ENCODE assay signal across 32 cellular contexts in the genomic region with DNA sequence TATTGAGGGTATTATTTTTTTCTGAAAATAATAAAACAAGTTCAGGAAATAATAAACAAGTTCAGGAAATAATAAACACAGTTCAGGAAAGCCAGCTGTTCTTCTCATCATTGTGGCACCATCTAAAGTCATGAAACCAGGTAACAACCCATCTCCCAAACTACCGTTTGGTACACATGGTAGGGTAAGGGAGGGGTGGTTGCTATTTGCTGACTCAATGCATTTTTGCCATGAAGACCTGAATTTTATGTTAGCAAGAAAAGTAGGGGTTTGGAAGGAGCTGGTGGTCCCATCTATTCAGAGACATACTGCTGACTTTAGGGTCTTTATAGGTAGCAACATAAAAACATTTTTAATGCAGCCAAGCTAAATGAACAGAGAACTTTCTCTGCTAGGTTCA. TPM values are rescaled to one million over a fixed set of nuclear protein-coding genes. Genes with fewer than 3 reads are reported as not detected.
"Had no signal": no experiment of that assay in that cellular context is flagged by ENCODE, and none has a peak within 500 bp of the region (broad histone marks: within the 10 kb centered on the region; RNA-seq: fewer than 3 reads in every experiment).

No MANE protein-coding gene starts in this region.

- H3K9ac ChIP-seq: neural progenitor cell, parathyroid adenoma had no signal

- H3K4me3 ChIP-seq: neural progenitor cell, ovary, psoas muscle, skin epidermis, smooth muscle cell, spleen, suprapubic skin, testis, tibial artery, transverse colon, upper lobe of right lung, uterus had no signal

- H3K9me3 Mint-ChIP-seq: natural killer cell; nephron; neural progenitor cell; stimulated activated memory B cell treated with anti-CD40 and anti-IgM and Interleukin-4, amounts not matched to agents 10 μg/mL and 1 μg/mL and 100 μg/mL, for 72 hours; stimulated activated naive CD8-positive, alpha-beta T cell treated with anti-CD3 and anti-CD28 coated beads, Interleukin-15, amount 100 ng/mL, for 72 hours; type B pancreatic cell had no signal

- ATAC-seq: natural killer cell; psoas muscle; right cardiac atrium; sciatic nerve; stimulated activated memory B cell treated with anti-CD40 and anti-IgM and Interleukin-4, amounts not matched to agents 10 μg/mL and 1 μg/mL and 100 μg/mL, for 72 hours; stimulated activated naive CD8-positive, alpha-beta T cell treated with anti-CD3 and anti-CD28 coated beads, Interleukin-15, amount 100 ng/mL, for 72 hours; stimulated activated naive CD8-positive, alpha-beta T cell treated with anti-CD3 and anti-CD28 coated beads, Interleukin-15, Interleukin-2, amounts not matched to agents 100 U/mL and 50 U/mL, for 24 hours; upper lobe of right lung had no signal

- H3K27ac Mint-ChIP-seq: natural killer cell; nephron; neural progenitor cell; progenitor cell of endocrine pancreas; stimulated activated memory B cell treated with anti-CD40 and anti-IgM and Interleukin-4, amounts not matched to agents 10 μg/mL and 1 μg/mL and 100 μg/mL, for 72 hours; stimulated activated naive CD8-positive, alpha-beta T cell treated with anti-CD3 and anti-CD28 coated beads, Interleukin-15, amount 100 ng/mL, for 72 hours; type B pancreatic cell had no signal

- H3K27me3 ChIP-seq: neural progenitor cell, ovary, spleen, suprapubic skin, testis, tibial artery, transverse colon, upper lobe of right lung, uterus had no signal

- H2AFZ ChIP-seq: neural progenitor cell, parathyroid adenoma had no signal

- H3K27me3 Mint-ChIP-seq: progenitor cell of endocrine pancreas; stimulated activated memory B cell treated with anti-CD40 and anti-IgM and Interleukin-4, amounts not matched to agents 10 μg/mL and 1 μg/mL and 100 μg/mL, for 72 hours; stimulated activated naive CD8-positive, alpha-beta T cell treated with anti-CD3 and anti-CD28 coated beads, Interleukin-15, amount 100 ng/mL, for 72 hours; type B pancreatic cell had no signal

- DNase-seq: natural killer cell; occipital lobe; ovary; posterior cingulate gyrus; psoas muscle; right cardiac atrium; spleen; stimulated activated CD4-positive, alpha-beta T cell treated with anti-CD3 and anti-CD28 coated beads, Interleukin-12 subunit alpha, Interleukin-12 subunit beta, amount 100 ng/mL, for 4 hours; stimulated activated CD4-positive, alpha-beta T cell treated with anti-CD3 and anti-CD28 coated beads, Interleukin-1b, Interleukin-23, amount 100 ng/mL, for 48 hours; stimulated activated CD4-positive, alpha-beta T cell treated with anti-CD3 and anti-CD28 coated beads, Interleukin-4, amount 100 ng/mL, for 1 hour; stimulated activated CD4-positive, alpha-beta T cell treated with anti-CD3 and anti-CD28 coated beads, Interleukin-4, amount 100 ng/mL, for 4 hours; stimulated activated CD8-positive, alpha-beta memory T cell treated with anti-CD3 and anti-CD28 coated beads, Interleukin-4, amount 100 ng/mL, for 48 hours; stimulated activated naive CD8-positive, alpha-beta T cell treated with anti-CD3 and anti-CD28 coated beads, Interleukin-15, amount 100 ng/mL, for 72 hours; stimulated activated naive CD8-positive, alpha-beta T cell treated with anti-CD3 and anti-CD28 coated beads, Interleukin-15, Interleukin-2, amounts not matched to agents 100 U/mL and 50 U/mL, for 24 hours; substantia nigra; testis; tibial artery; transverse colon; upper lobe of right lung; uterus had no signal

- H3K4me1 ChIP-seq: parathyroid adenoma, psoas muscle, spleen, suprapubic skin, testis, tibial artery, transverse colon, upper lobe of right lung, uterus had no signal

- H3K27ac ChIP-seq: neural progenitor cell, ovary, parathyroid adenoma, psoas muscle, skin epidermis, spleen, suprapubic skin, testis, tibial artery, transverse colon, upper lobe of right lung, uterus had no signal

- H3K4me2 ChIP-seq: neural progenitor cell, smooth muscle cell had no signal

- H3K4me3 Mint-ChIP-seq: natural killer cell; nephron; neural progenitor cell; stimulated activated memory B cell treated with anti-CD40 and anti-IgM and Interleukin-4, amounts not matched to agents 10 μg/mL and 1 μg/mL and 100 μg/mL, for 72 hours; stimulated activated naive CD8-positive, alpha-beta T cell treated with anti-CD3 and anti-CD28 coated beads, Interleukin-15, amount 100 ng/mL, for 72 hours; type B pancreatic cell had no signal

- H3K4me1 Mint-ChIP-seq: natural killer cell; nephron; stimulated activated memory B cell treated with anti-CD40 and anti-IgM and Interleukin-4, amounts not matched to agents 10 μg/mL and 1 μg/mL and 100 μg/mL, for 72 hours; stimulated activated naive CD8-positive, alpha-beta T cell treated with anti-CD3 and anti-CD28 coated beads, Interleukin-15, amount 100 ng/mL, for 72 hours had no signal

- H3K9me3 ChIP-seq: ovary, psoas muscle, spleen, suprapubic skin, testis, tibial artery, transverse colon, upper lobe of right lung, uterus had no signal

- H3K36me3 Mint-ChIP-seq: natural killer cell; neural progenitor cell; stimulated activated memory B cell treated with anti-CD40 and anti-IgM and Interleukin-4, amounts not matched to agents 10 μg/mL and 1 μg/mL and 100 μg/mL, for 72 hours; type B pancreatic cell had no signal

- H3K36me3 ChIP-seq: neural progenitor cell, ovary, spleen, suprapubic skin, tibial artery, transverse colon, upper lobe of right lung, uterus had no signal

RNA-seq across cellular contexts. Expression of a gene that starts 41.0 kb away (rescaled TPM):
- total RNA-seq: osteoblast, renal cortical epithelial cell, sciatic nerve, suprapubic skin, upper lobe of right lung had no signal
